1 cellular context compared by ENCODE assay signal in the genomic region with DNA sequence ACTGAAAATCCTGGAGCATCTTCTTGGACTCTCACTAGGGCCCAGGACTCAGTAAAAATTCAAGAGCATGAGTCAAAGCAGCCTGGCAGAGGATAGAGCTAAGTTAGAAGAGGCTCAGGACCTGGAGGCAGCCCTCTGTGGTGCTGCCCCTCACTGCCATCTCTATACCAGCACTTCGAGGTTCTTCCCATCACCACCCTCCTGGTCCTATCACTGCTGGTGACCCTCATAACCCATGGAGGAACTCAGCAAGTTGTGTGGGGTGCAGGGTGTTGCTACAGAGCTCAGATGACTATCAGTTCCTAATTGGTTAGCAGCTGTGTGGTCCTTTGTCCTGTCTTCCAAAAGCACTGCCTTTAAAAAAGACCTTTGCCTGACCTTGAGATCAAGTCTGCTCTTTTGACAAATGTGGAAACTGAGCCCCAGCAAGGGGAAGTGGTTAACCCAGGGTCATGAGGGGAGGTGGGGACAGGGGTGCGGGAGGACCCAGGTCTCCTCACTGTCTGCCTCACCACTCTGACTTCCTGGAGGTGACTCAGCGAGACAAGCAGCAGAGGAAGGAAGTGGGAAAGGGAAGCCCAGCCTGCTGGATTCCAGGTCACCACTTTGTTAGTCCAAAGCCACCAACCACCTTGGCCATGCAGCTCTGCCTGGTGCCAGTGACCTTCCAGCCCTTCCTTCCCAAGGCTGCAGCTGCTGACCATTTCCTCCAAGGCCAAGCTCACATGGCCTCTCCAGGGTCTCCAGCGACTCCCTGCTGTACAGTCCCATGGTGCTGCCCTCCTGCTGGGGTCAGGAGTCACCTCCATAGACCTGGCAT.
A peak's percentile ranks its signal among the peaks of the same experiment; 100 is the strongest.
TF ChIP-seq lines count a peak whose summit lies in the region.

No MANE protein-coding gene starts in this region.

TF ChIP-seq in HCT116, 20 proteins besides CTCF, POLR2A, EP300 and RAD21 (continued from another document):
- TF ChIP-seq, protein P1, sequence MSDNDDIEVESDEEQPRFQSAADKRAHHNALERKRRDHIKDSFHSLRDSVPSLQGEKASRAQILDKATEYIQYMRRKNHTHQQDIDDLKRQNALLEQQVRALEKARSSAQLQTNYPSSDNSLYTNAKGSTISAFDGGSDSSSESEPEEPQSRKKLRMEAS (IDR thresholded peaks at IDR 0.05) = peak; percentile 46; the same call in 1 of the 2 replicates
